Comparison of ENCODE assay signal across 22 cellular contexts in genomic region chrX:30212172-30212571, GRCh38. TPM values are rescaled to one million over a fixed set of nuclear protein-coding genes. Genes with fewer than 3 reads are reported as not detected.
DNase-seq lines count a peak whose midpoint lies in the region; ATAC-seq, FAIRE-seq and TF ChIP-seq lines count a peak whose summit lies in the region.
"Had no signal": no experiment of that assay in that cellular context is flagged by ENCODE, and none has a peak within 500 bp of the region (broad histone marks: within the 10 kb centered on the region; RNA-seq: fewer than 3 reads in every experiment).

No MANE protein-coding gene starts in this region.

- peak; percentile 6; the same call in 1 of the 2 replicates for TF ChIP-seq CTCF in 22Rv1 (IDR thresholded peaks at IDR 0.05)
- TF ChIP-seq CTCF in endothelial cell of umbilical vein (IDR thresholded peaks at IDR 0.05; ENCODE audit: extremely low read depth in 1 of 2, insufficient read depth in 1 of 2, low read depth in 1 of 2, low read length in 2 of 2), result no peak

- H3K79me2 ChIP-seq in endothelial cell of umbilical vein (ENCODE audit: control insufficient read depth, insufficient read depth, low read length), result no peaks in the 10 kb centered on the region

- no peak overlapping the region for H2AFZ ChIP-seq in endothelial cell of umbilical vein (ENCODE audit: low read depth, low read length)

- H3K4me3 ChIP-seq in endothelial cell of umbilical vein (replicated peaks in 1 of 3; ENCODE audit: insufficient read depth in 1 of 3, low read depth in 1 of 3, low read length in 3 of 3), result no peak overlapping the region
- H3K4me3 ChIP-seq: A549 had no signal

- H4K20me1 ChIP-seq in endothelial cell of umbilical vein (replicated peaks; ENCODE audit: control insufficient read depth, extremely low read depth, insufficient read depth, low read length), result no peaks in the 10 kb centered on the region

- TF ChIP-seq POLR2A in endothelial cell of umbilical vein (IDR thresholded peaks at IDR 0.05; ENCODE audit: low read depth, low read length), result no peak

- no peaks in the 10 kb centered on the region for H3K4me1 ChIP-seq in endothelial cell of umbilical vein (ENCODE audit: control insufficient read depth, extremely low read depth, insufficient read depth, low read length)
- H3K4me1 ChIP-seq: A549 had no signal

- ATAC-seq in GM18861 (IDR thresholded peaks at IDR 0.05; ENCODE audit: unreplicated experiment), result no peak
- ATAC-seq: CD8-positive, alpha-beta T cell had no signal

- dilution Hi-C loops in endothelial cell of umbilical vein (cut with MboI; ENCODE audit: extremely low pct_ligation_motif_present, low sequenced_read_pairs), result no loop called here

- no peaks in the 10 kb centered on the region for H3K9me3 ChIP-seq in endothelial cell of umbilical vein (replicated peaks; ENCODE audit: control insufficient read depth, insufficient read depth, low read length)
- H3K9me3 ChIP-seq: A549 had no signal

- no peak overlapping the region for H3K4me2 ChIP-seq in endothelial cell of umbilical vein (ENCODE audit: insufficient read depth, low read length)
- H3K4me2 ChIP-seq: A549 had no signal

- no peak overlapping the region for H3K9ac ChIP-seq in endothelial cell of umbilical vein (replicated peaks; ENCODE audit: extremely low read depth, insufficient read depth, low read length)

- no TSS peak for BruUV-seq in endothelial cell of umbilical vein (replicated peaks; lab: Mats Ljungman, UMichigan)

- H3K36me3 ChIP-seq in endothelial cell of umbilical vein (ENCODE audit: control insufficient read depth in 2 of 2, extremely low read depth in 1 of 2, insufficient read depth in 2 of 2, low read length in 2 of 2), result no peaks in the 10 kb centered on the region

- H3K9me1 ChIP-seq in endothelial cell of umbilical vein (replicated peaks; ENCODE audit: control insufficient read depth, extremely low read depth, insufficient read depth, low read length), result no peaks in the 10 kb centered on the region

- H3K27ac ChIP-seq in 22Rv1 (no peak overlapping the region), endothelial cell of umbilical vein (ENCODE audit: insufficient read depth, low read depth, low read length) (no peak overlapping the region)
- H3K27ac ChIP-seq: A549 had no signal

- DNase-seq in OCI-M1 (lab: John Stamatoyannopoulos, UW), result peak; percentile 4
- DNase-seq in SW480 (ENCODE audit: low spot score), result peak; percentile 0
- DNase-seq in endothelial cell of umbilical vein (ENCODE audit: low read depth, low spot score), result no peak
- DNase-seq in NCI-H1105 treated with DMSO at 0.1 percent for 48 hours (lab: John Stamatoyannopoulos, UW), result no peak
- DNase-seq in NCI-H345 treated with DMSO at 0.1 percent for 48 hours (lab: John Stamatoyannopoulos, UW; ENCODE audit: unreplicated experiment), result no peak
- DNase-seq: CD8-positive, alpha-beta T cell; COR-L47; DMS153; DMS79 treated with DMSO at 0.1 percent for 48 hours; EL; GOT3; H9 had no signal

- H3K27me3 ChIP-seq in endothelial cell of umbilical vein (ENCODE audit: control insufficient read depth in 2 of 2, insufficient read depth in 2 of 2, low read length in 2 of 2), result no peaks in the 10 kb centered on the region

- peak; percentile 44 for FAIRE-seq in endothelial cell of umbilical vein (lab: Jason Lieb, UNC)
- FAIRE-seq: D721Med, G401.6, GM12891, GM19239 had no signal

- CTCF ChIA-PET in endothelial cell of umbilical vein (lab: Charles Lee), result no interaction called here

- POLR2A ChIA-PET in endothelial cell of umbilical vein (lab: Charles Lee), result no interaction called here

- intact Hi-C loops in endothelial cell of umbilical vein (cut with micrococcal nuclease), result no loop called here

TF ChIP-seq in endothelial cell of umbilical vein, 7 proteins besides CTCF, POLR2A, EP300 and RAD21:
- no peak for TF ChIP-seq MYC (IDR thresholded peaks at IDR 0.05; ENCODE audit: low read depth, low read length)
- TF ChIP-seq POLR2AphosphoS5 (IDR thresholded peaks at IDR 0.05; ENCODE audit: insufficient read depth, low read depth, low read length), result no peak
- TF ChIP-seq FOS (IDR thresholded peaks at IDR 0.05; ENCODE audit: borderline replicate concordance, insufficient read depth, low read length), result no peak
- TF ChIP-seq EZH2 (IDR thresholded peaks at IDR 0.05; ENCODE audit: borderline replicate concordance, low read depth, low read length, severe bottlenecking), result no peak
- TF ChIP-seq JUN (IDR thresholded peaks at IDR 0.05; ENCODE audit: borderline replicate concordance, insufficient read depth, insufficient read length, low read depth), result no peak
- TF ChIP-seq GATA2 (IDR thresholded peaks at IDR 0.05; ENCODE audit: insufficient read depth, insufficient read length, low read depth, low read length), result no peak

RNA-seq across cellular contexts. Expression of gene MAGEB2, which starts 3.2 kb away (rescaled TPM):
- not detected in 2 replicates for total RNA-seq in endothelial cell of umbilical vein
- not detected in 2 replicates for polyA plus RNA-seq in endothelial cell of umbilical vein
- not detected in 2 replicates for polyA plus RNA-seq in endothelial cell of umbilical vein (2011; cell fraction: cytosol; rRNA removed)
- not detected in 2 replicates for polyA plus RNA-seq in endothelial cell of umbilical vein (2011; cell fraction: nucleus; rRNA removed)
- not detected in 2 replicates for polyA plus RNA-seq in endothelial cell of umbilical vein (2012)
- not detected in 2 replicates for polyA minus RNA-seq in endothelial cell of umbilical vein
- polyA minus RNA-seq in endothelial cell of umbilical vein (2011; cell fraction: cytosol; rRNA and poly(A)+ RNA removed), result not detected
- not detected in 2 replicates for polyA minus RNA-seq in endothelial cell of umbilical vein (2011; cell fraction: nucleus; rRNA and poly(A)+ RNA removed)
- total RNA-seq: CD8-positive, alpha-beta T cell; HT-29 had no signal
- polyA plus RNA-seq: BJ, CD14-positive monocyte had no signal

RNA-seq across cellular contexts. Expression of gene MAGEB3, which starts 18.3 kb away (rescaled TPM):
- total RNA-seq in endothelial cell of umbilical vein, result not detected in 2 replicates
- polyA plus RNA-seq in endothelial cell of umbilical vein, result not detected in 2 replicates
- not detected in 2 replicates for polyA plus RNA-seq in endothelial cell of umbilical vein (2011; cell fraction: cytosol; rRNA removed)
- polyA plus RNA-seq in endothelial cell of umbilical vein (2011; cell fraction: nucleus; rRNA removed), result not detected in 2 replicates
- not detected in 2 replicates for polyA plus RNA-seq in endothelial cell of umbilical vein (2012)
- polyA minus RNA-seq in endothelial cell of umbilical vein, result not detected in 2 replicates
- polyA minus RNA-seq in endothelial cell of umbilical vein (2011; cell fraction: cytosol; rRNA and poly(A)+ RNA removed), result not detected
- not detected in 2 replicates for polyA minus RNA-seq in endothelial cell of umbilical vein (2011; cell fraction: nucleus; rRNA and poly(A)+ RNA removed)
- total RNA-seq: CD8-positive, alpha-beta T cell; H9; HT-29 had no signal
- polyA plus RNA-seq: A549, BJ, CD14-positive monocyte had no signal

RNA-seq across cellular contexts. Expression of gene MAGEB4, which starts 29.6 kb away (rescaled TPM):
- total RNA-seq in endothelial cell of umbilical vein, result not detected in 2 replicates
- not detected in 2 replicates for polyA plus RNA-seq in endothelial cell of umbilical vein
- polyA plus RNA-seq in endothelial cell of umbilical vein (2011; cell fraction: cytosol; rRNA removed), result not detected in 2 replicates
- polyA plus RNA-seq in endothelial cell of umbilical vein (2011; cell fraction: nucleus; rRNA removed), result not detected in 2 replicates
- polyA plus RNA-seq in endothelial cell of umbilical vein (2012), result not detected in 2 replicates
- polyA minus RNA-seq in endothelial cell of umbilical vein, result not detected in 2 replicates
- polyA minus RNA-seq in endothelial cell of umbilical vein (2011; cell fraction: cytosol; rRNA and poly(A)+ RNA removed), result not detected
- polyA minus RNA-seq in endothelial cell of umbilical vein (2011; cell fraction: nucleus; rRNA and poly(A)+ RNA removed), result not detected in 2 replicates
- total RNA-seq: CD8-positive, alpha-beta T cell; HT-29 had no signal
- polyA plus RNA-seq: A549, BJ, CD14-positive monocyte had no signal

RNA-seq across cellular contexts. Expression of gene MAGEB1, which starts 34.8 kb away (rescaled TPM):
- not detected in 2 replicates for total RNA-seq in endothelial cell of umbilical vein
- not detected in 2 replicates for polyA plus RNA-seq in endothelial cell of umbilical vein
- not detected in 2 replicates for polyA plus RNA-seq in endothelial cell of umbilical vein (2011; cell fraction: cytosol; rRNA removed)
- not detected in 2 replicates for polyA plus RNA-seq in endothelial cell of umbilical vein (2011; cell fraction: nucleus; rRNA removed)
- polyA plus RNA-seq in endothelial cell of umbilical vein (2012), result not detected in 2 replicates
- polyA minus RNA-seq in endothelial cell of umbilical vein, result 0.17 and 0.27 TPM in 2 replicates
- not detected for polyA minus RNA-seq in endothelial cell of umbilical vein (2011; cell fraction: cytosol; rRNA and poly(A)+ RNA removed)
- not detected in 2 replicates for polyA minus RNA-seq in endothelial cell of umbilical vein (2011; cell fraction: nucleus; rRNA and poly(A)+ RNA removed)
- total RNA-seq: CD8-positive, alpha-beta T cell; HT-29 had no signal
- polyA plus RNA-seq: A549, BJ, CD14-positive monocyte had no signal

Comparison
In these comparisons a context has a peak if more than half of its experiments do, and no peak if none do; other contexts are left out.
1. DNase-seq: peak in OCI-M1 (single experiment) and SW480 (single experiment); none in endothelial cell of umbilical vein (single experiment), NCI-H1105 treated with DMSO at 0.1 percent for 48 hours (single experiment) and NCI-H345 treated with DMSO at 0.1 percent for 48 hours (single experiment).